In the genomic region with DNA sequence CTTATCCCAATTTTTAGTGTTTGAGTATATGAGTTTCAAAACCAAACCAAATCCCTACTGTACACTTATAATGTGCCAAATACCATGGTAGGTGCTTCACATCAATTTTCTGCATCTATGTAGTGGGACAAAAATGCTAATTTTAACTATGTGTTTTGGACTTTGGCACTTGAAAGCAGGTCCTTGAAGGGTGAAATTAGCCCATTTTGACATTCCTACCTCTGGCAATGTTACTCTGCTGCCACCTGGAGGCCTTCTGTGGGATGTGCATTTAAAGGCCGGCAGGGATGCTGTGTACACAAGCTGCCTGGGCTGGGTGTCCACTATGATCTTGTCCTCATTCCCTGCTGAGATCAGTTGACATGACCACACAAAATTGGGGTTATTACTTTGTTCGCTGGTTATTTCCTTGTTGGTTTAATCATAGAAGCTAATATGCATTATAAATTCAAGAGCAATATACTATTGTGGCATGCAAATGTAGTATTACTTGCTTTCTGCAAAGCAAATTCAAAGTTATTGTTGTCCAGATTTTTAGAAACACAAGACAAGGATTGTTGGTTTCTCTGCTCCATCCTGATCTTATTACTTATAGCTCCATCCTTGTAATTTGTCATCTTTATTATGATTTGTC, we compare ENCODE assay signal across 8 cellular contexts.
DNase-seq lines count a peak whose midpoint lies in the region; ATAC-seq, FAIRE-seq and TF ChIP-seq lines count a peak whose summit lies in the region.

No MANE protein-coding gene starts in this region.

- H3K4me3 ChIP-seq in HCT116 (replicated peaks in 1 of 2; ENCODE audit: low read depth in 1 of 2, low read length in 2 of 2): no peak overlapping the region
- H3K4me3 ChIP-seq in HepG2 (replicated peaks in 1 of 3; ENCODE audit: insufficient read depth in 1 of 3, low read depth in 2 of 3, low read length in 3 of 3): no peak overlapping the region

- H3K36me3 ChIP-seq in HCT116 (ENCODE audit: control insufficient read depth in 1 of 2, insufficient read depth in 2 of 2, low read length in 2 of 2) (no peaks in the 10 kb centered on the region), HepG2 (replicated peaks in 1 of 2; ENCODE audit: control insufficient read depth in 1 of 2, insufficient read depth in 2 of 2, low read length in 2 of 2) (peaks cover 3 to 4% of the 10 kb centered on the region in 2 experiments; a peak in 3 of 5 replicates)

- H3K27ac ChIP-seq in HCT116 (ENCODE audit: low read depth, low read length) (no peak overlapping the region), HepG2 (ENCODE audit: extremely low read length, insufficient read depth, low read length) (no peak overlapping the region)

- H3K4me2 ChIP-seq in HCT116 (ENCODE audit: low read length) (no peak overlapping the region), HepG2 (ENCODE audit: low read depth, low read length) (no peak overlapping the region)

- RAD21 ChIA-PET in HCT116 (lab: Charles Lee; ENCODE audit: low non-redundant PET in 1 of 2, low total read pairs in 2 of 2, uncharacterized antibody in 2 of 2, unreplicated experiment in 2 of 2): interaction anchor here (0.6 to 1.9 kb wide), 3 partner anchors 202 to 678 kb away, joined by 3 to 11 read pairs (median 11); no protein-coding TSS in a partner anchor

- TF ChIP-seq CTCF in HCT116 (IDR thresholded peaks at IDR 0.05 in 2 of 3, conservative IDR thresholded peaks at IDR 0.05 in 1 of 3; ENCODE audit: borderline replicate concordance in 1 of 3, insufficient read depth in 1 of 3, low read depth in 2 of 3, low read length in 2 of 3) (peak; percentile 80 to 97 (median 93)), HepG2 (CRISPR knock-in tag; IDR thresholded peaks at IDR 0.05) (peak; percentile 96)

- TF ChIP-seq EP300 in HepG2 (IDR thresholded peaks at IDR 0.05; ENCODE audit: low read depth in 2 of 2, low read length in 2 of 2) (no peak; a peak in 1 of 4 replicates), HepG2 (CRISPR knock-in tag; IDR thresholded peaks at IDR 0.05; ENCODE audit: borderline replicate concordance) (no peak)

- H3K9me2 ChIP-seq in HCT116 (ENCODE audit: insufficient read depth): no peaks in the 10 kb centered on the region

- WGBS in HepG2 (ENCODE audit: low lambda C conversion rate): 5% methylated on average over 2 of the region's 2 CpGs

- H3K4me1 ChIP-seq in HCT116 (ENCODE audit: control insufficient read depth in 1 of 2, insufficient read depth in 2 of 2, low read length in 2 of 2) (no peaks in the 10 kb centered on the region), HepG2 (ENCODE audit: insufficient read depth, low read length) (peaks cover 36% of the 10 kb centered on the region)

- TF ChIP-seq POLR2A in HCT116 (IDR thresholded peaks at IDR 0.05; ENCODE audit: borderline replicate concordance, extremely low read depth, insufficient read depth, insufficient read length): no peak
- no peak for TF ChIP-seq POLR2A in HepG2 (IDR thresholded peaks at IDR 0.05; ENCODE audit: insufficient read depth in 1 of 2, low read depth in 2 of 2, low read length in 2 of 2)

- H3K79me2 ChIP-seq in HCT116 (ENCODE audit: insufficient read depth, low read length) (no peaks in the 10 kb centered on the region), HepG2 (ENCODE audit: insufficient read depth, low read length) (no peaks in the 10 kb centered on the region)

- H4K20me1 ChIP-seq in HCT116 (ENCODE audit: insufficient read depth) (no peaks in the 10 kb centered on the region), HepG2 (ENCODE audit: insufficient read depth, low read length) (no peaks in the 10 kb centered on the region)

- H3K27me3 ChIP-seq in HCT116 (ENCODE audit: insufficient read depth, low read length) (no peaks in the 10 kb centered on the region), HepG2 (ENCODE audit: control insufficient read depth in 1 of 2, insufficient read depth in 2 of 2, low read length in 2 of 2) (no peaks in the 10 kb centered on the region)

- in situ Hi-C loops in HepG2 (cut with HindIII; ENCODE audit: extremely low pct_ligation_motif_present, low pct_unique_long_range_greater_than_20kb): loop anchor here (5.0 kb wide), 1 partner anchor 206 kb away; no protein-coding TSS in a partner anchor

- FAIRE-seq in HepG2 (lab: Jason Lieb, UNC): peak; percentile 98

- TF ChIP-seq RAD21 in HCT116 (IDR thresholded peaks at IDR 0.05; ENCODE audit: low read depth): peak; percentile 93
- TF ChIP-seq RAD21 in HepG2 (CRISPR knock-in tag; IDR thresholded peaks at IDR 0.05): peak; percentile 94

- H2AFZ ChIP-seq in HCT116 (ENCODE audit: low read depth, low read length, poor library complexity, severe bottlenecking): no peak overlapping the region
- H2AFZ ChIP-seq in HepG2 (ENCODE audit: low read length): no peak overlapping the region

- POLR2A ChIA-PET in HCT116 (lab: Charles Lee): no interaction called here
- POLR2A ChIA-PET in HepG2 (lab: Yijun Ruan, JAX): interaction anchor here (0.6 kb wide), 1 partner anchor 169 kb away, joined by 3 read pairs; no protein-coding TSS in a partner anchor

- no peak overlapping the region for H3K9ac ChIP-seq in HCT116 (ENCODE audit: low read length)
- H3K9ac ChIP-seq in HepG2 (ENCODE audit: insufficient read depth, low read depth, low read length): no peak overlapping the region

- ATAC-seq in HCT116 (peak; percentile 93), HepG2 (peak; percentile 89), HG03565 (IDR thresholded peaks at IDR 0.05; ENCODE audit: unreplicated experiment) (no peak)

- no peaks in the 10 kb centered on the region for H3K9me3 ChIP-seq in HCT116 (ENCODE audit: control insufficient read depth in 1 of 2, insufficient read depth in 1 of 2, low read depth in 1 of 2, low read length in 2 of 2)
- no peaks in the 10 kb centered on the region for H3K9me3 ChIP-seq in HepG2 (ENCODE audit: low read length)

- no TSS peak for BruUV-seq in HCT116 (replicated peaks; lab: Mats Ljungman, UMichigan)
- no TSS peak for BruUV-seq in HepG2 (replicated peaks; lab: Mats Ljungman, UMichigan)

- CTCF ChIA-PET in HCT116 (lab: Charles Lee) (interaction anchor here (0.6 to 5.0 kb wide), 8 partner anchors 9 to 577 kb away, joined by 3 to 112 read pairs (median 3); no protein-coding TSS in a partner anchor), HepG2 (lab: Yijun Ruan, JAX; ENCODE audit: low intra/inter-chr PET ratio, low total read pairs) (interaction anchor here (0.7 to 2.1 kb wide), 6 partner anchors 9 to 273 kb away, joined by 3 to 37 read pairs (median 4); no protein-coding TSS in a partner anchor)

- DNase-seq in DMS79 (lab: John Stamatoyannopoulos, UW) (peak; percentile 11), HCT116 (ENCODE audit: low read depth, low spot score) (peak; percentile 43), NCI-H2107 treated with DMSO at 0.1 percent for 48 hours (lab: John Stamatoyannopoulos, UW; ENCODE audit: unreplicated experiment) (peak; percentile 8), cerebellum (ENCODE audit: low spot score) (peak; percentile 47), HepG2 (ENCODE audit: low spot score) (peak; percentile 74)
- peak; percentile 42 for DNase-seq in activated CD4-positive, alpha-beta T cell treated with anti-CD3 and anti-CD28 coated beads for 1 hour
- peak; percentile 41 to 63 (median 46) for DNase-seq in stimulated activated CD4-positive, alpha-beta T cell treated with anti-CD3 and anti-CD28 coated beads, TNF-alpha, amount 100 ng/mL, for 24 hours (ENCODE audit: low read depth in 3 of 3)

- intact Hi-C loops in HCT116 (cut with micrococcal nuclease) (loop anchor here (1.0 to 5.0 kb wide), 3 partner anchors 202 to 871 kb away; no protein-coding TSS in a partner anchor), HepG2 (cut with micrococcal nuclease; ENCODE audit: unreplicated experiment) (loop anchor here (1.0 to 5.0 kb wide), 4 partner anchors 66 to 274 kb away; no protein-coding TSS in a partner anchor)

TF ChIP-seq in HCT116, 20 proteins besides CTCF, POLR2A, EP300 and RAD21 (continues in another document):
- no peak for TF ChIP-seq ZFX (IDR thresholded peaks at IDR 0.05)
- TF ChIP-seq, protein P1, sequence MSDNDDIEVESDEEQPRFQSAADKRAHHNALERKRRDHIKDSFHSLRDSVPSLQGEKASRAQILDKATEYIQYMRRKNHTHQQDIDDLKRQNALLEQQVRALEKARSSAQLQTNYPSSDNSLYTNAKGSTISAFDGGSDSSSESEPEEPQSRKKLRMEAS (IDR thresholded peaks at IDR 0.05): no peak
- no peak for TF ChIP-seq CBX3 (IDR thresholded peaks at IDR 0.05; ENCODE audit: low read depth)
- no peak for TF ChIP-seq ZNF274 (IDR thresholded peaks at IDR 0.05; ENCODE audit: low read depth, low read length)

TF ChIP-seq in HepG2, 621 proteins besides CTCF, POLR2A, EP300 and RAD21 (continues in another document):
- TF ChIP-seq, protein P2, sequence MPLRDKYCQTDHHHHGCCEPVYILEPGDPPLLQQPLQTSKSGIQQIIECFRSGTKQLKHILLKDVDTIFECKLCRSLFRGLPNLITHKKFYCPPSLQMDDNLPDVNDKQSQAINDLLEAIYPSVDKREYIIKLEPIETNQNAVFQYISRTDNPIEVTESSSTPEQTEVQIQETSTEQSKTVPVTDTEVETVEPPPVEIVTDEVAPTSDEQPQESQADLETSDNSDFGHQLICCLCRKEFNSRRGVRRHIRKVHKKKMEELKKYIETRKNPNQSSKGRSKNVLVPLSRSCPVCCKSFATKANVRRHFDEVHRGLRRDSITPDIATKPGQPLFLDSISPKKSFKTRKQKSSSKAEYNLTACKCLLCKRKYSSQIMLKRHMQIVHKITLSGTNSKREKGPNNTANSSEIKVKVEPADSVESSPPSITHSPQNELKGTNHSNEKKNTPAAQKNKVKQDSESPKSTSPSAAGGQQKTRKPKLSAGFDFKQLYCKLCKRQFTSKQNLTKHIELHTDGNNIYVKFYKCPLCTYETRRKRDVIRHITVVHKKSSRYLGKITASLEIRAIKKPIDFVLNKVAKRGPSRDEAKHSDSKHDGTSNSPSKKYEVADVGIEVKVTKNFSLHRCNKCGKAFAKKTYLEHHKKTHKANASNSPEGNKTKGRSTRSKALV (CRISPR knock-in tag; IDR thresholded peaks at IDR 0.05): no peak
- TF ChIP-seq HMGA1 (CRISPR knock-in tag; conservative IDR thresholded peaks at IDR 0.05): no peak
- 0 out of 2 replicates have a peak, but pooled peaks have one; percentile 37 for TF ChIP-seq RELA (CRISPR knock-in tag; IDR thresholded peaks at IDR 0.05)
- TF ChIP-seq ZNF230 (CRISPR knock-in tag; IDR thresholded peaks at IDR 0.05): peak; percentile 31; the same call in 1 of the 2 replicates
- no peak for TF ChIP-seq HOXA5 (CRISPR knock-in tag; IDR thresholded peaks at IDR 0.05)
- no peak for TF ChIP-seq CEBPB (IDR thresholded peaks at IDR 0.05; ENCODE audit: borderline replicate concordance, low read depth, low read length)
- peak; percentile 47; the same call in 1 of the 2 replicates for TF ChIP-seq FOXK1 (CRISPR knock-in tag; IDR thresholded peaks at IDR 0.05; ENCODE audit: borderline replicate concordance, low read depth)

Comparison
In these comparisons a context has a peak if more than half of its experiments do, and no peak if none do; other contexts are left out.
1. DNase-seq: peak in every context shown above with its lines; median percentile 74 in HepG2; 47 in cerebellum; 46 in stimulated activated CD4-positive, alpha-beta T cell treated with anti-CD3 and anti-CD28 coated beads, TNF-alpha, amount 100 ng/mL, for 24 hours; 43 in HCT116; 42 in activated CD4-positive, alpha-beta T cell treated with anti-CD3 and anti-CD28 coated beads for 1 hour; 11 in DMS79; 8 in NCI-H2107 treated with DMSO at 0.1 percent for 48 hours.